21 cellular contexts compared by ENCODE assay signal in the genomic region with DNA sequence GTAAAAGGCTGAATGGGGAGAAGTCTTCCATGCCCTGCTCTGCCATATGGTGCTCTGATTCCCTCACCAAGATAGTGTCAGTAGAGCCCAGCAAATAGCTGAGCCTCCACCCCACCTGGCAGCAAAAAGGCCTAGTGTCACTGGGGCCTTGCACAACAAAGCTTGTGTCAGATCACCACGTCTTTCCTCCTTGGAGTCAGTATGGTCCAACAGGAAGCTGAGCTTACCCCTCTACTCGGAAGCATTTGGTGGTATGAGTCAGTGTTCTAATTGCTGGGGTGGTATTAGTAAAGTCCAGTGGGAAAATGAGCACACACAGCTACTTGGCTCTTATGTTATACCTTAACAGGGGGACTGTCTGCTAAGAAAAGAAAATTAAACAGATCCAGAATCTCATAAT. TPM values are rescaled to one million over a fixed set of nuclear protein-coding genes. Genes with fewer than 3 reads are reported as not detected.
DNase-seq lines count a peak whose midpoint lies in the region; FAIRE-seq and TF ChIP-seq lines count a peak whose summit lies in the region.
"Had no signal": no experiment of that assay in that cellular context is flagged by ENCODE, and none has a peak within 500 bp of the region (broad histone marks: within the 10 kb centered on the region; RNA-seq: fewer than 3 reads in every experiment).

No MANE protein-coding gene starts in this region.

- no peak overlapping the region for H3K27ac ChIP-seq in spleen
- H3K27ac ChIP-seq: brain microvascular endothelial cell, gastroesophageal sphincter, sigmoid colon, thyroid gland had no signal

- TF ChIP-seq POLR2A in spleen (IDR thresholded peaks at IDR 0.05): no peak

- H3K4me1 ChIP-seq in spleen: no peaks in the 10 kb centered on the region
- H3K4me1 ChIP-seq: gastroesophageal sphincter, sigmoid colon, thyroid gland had no signal

- H3K4me3 ChIP-seq in bronchial epithelial cell (ENCODE audit: low read depth, low read length) (no peak overlapping the region), spleen (no peak overlapping the region)
- H3K4me3 ChIP-seq: gastroesophageal sphincter, sigmoid colon, thyroid gland had no signal

- H3K9me3 ChIP-seq in spleen: no peaks in the 10 kb centered on the region
- H3K9me3 ChIP-seq: gastroesophageal sphincter, sigmoid colon, thyroid gland had no signal

- no peaks in the 10 kb centered on the region for H3K36me3 ChIP-seq in bronchial epithelial cell (ENCODE audit: control insufficient read depth, insufficient read depth, low read length)
- H3K36me3 ChIP-seq in spleen: no peaks in the 10 kb centered on the region
- H3K36me3 ChIP-seq: brain microvascular endothelial cell, gastroesophageal sphincter, sigmoid colon, thyroid gland had no signal

- 24 to 56% (median 45%) methylated on average over 2 of the region's 2 CpGs for WGBS in spleen, 5 donors

- intact Hi-C loops in spleen (cut with DNase I; ENCODE audit: low total_unique reads): no loop called here

- TF ChIP-seq CTCF in bronchial epithelial cell (IDR thresholded peaks at IDR 0.05; ENCODE audit: insufficient read depth, low read length, severe bottlenecking) (no peak), spleen (IDR thresholded peaks at IDR 0.05 in 8 of 11, conservative IDR thresholded peaks at IDR 0.05 in 3 of 11) (no peak)

- FAIRE-seq in bronchial epithelial cell (lab: Jason Lieb, UNC): no peak

- peak; percentile 9 for DNase-seq in EH (ENCODE audit: low read depth)
- DNase-seq in M059J (ENCODE audit: low read depth): peak; percentile 43
- DNase-seq in bronchial epithelial cell (ENCODE audit: low read depth): peak; percentile 5
- DNase-seq in islet precursor cell: peak; percentile 52
- DNase-seq in spleen: no peak
- DNase-seq in RPMI8226: no peak
- no peak for DNase-seq in activated CD4-positive, alpha-beta T cell treated with anti-CD3 and anti-CD28 coated beads for 4 hours
- DNase-seq: activated CD4-positive, alpha-beta T cell treated with anti-CD3 and anti-CD28 coated beads, Interleukin-2, amount 50 U/mL, for 4 hours; activated effector memory CD4-positive, alpha-beta T cell treated with anti-CD3 and anti-CD28 coated beads, Interleukin-2, amount 50 U/mL, for 16 hours; brain microvascular endothelial cell; CD8-positive, alpha-beta memory T cell; midbrain; NCI-H1436 treated with DMSO at 0.1 percent for 48 hours; nephron progenitor cell; OCI-M1; sigmoid colon; stimulated activated CD4-positive, alpha-beta T cell treated with anti-CD3 and anti-CD28 coated beads, Interleukin-1b, Interleukin-23, amount 100 ng/mL, for 48 hours; stimulated activated naive CD4-positive, alpha-beta T cell treated with Interleukin-2 at 50 U/mL for 16 hours; T-helper 17 cell; thyroid gland had no signal

- no peaks in the 10 kb centered on the region for H3K27me3 ChIP-seq in bronchial epithelial cell (ENCODE audit: control insufficient read depth, insufficient read depth, low read length)
- H3K27me3 ChIP-seq in spleen (replicated peaks in 1 of 7): peaks cover 0 to 28% (median 0%) of the 10 kb centered on the region in 7 donors
- H3K27me3 ChIP-seq: brain microvascular endothelial cell, sigmoid colon, thyroid gland had no signal

RNA-seq across cellular contexts. Expression of gene RRP15, which starts 18.7 kb away (rescaled TPM):
- total RNA-seq in M059J (2014; rRNA removed; shearing (Covaris generic)): 2.7 and 4.5 TPM in 2 replicates
- 6.1 and 6.8 TPM in 2 replicates for total RNA-seq in bronchial epithelial cell
- total RNA-seq in spleen: 10 to 100 TPM in 5 of 7 donors, 1 to 10 TPM in 2; 3.1 to 22.7 (median 16.1) TPM
- 1 to 10 TPM; 2.2 to 3.3 (median 2.5) TPM for polyA plus RNA-seq in spleen

Comparison
In these comparisons a context has a peak if more than half of its experiments do, and no peak if none do; other contexts are left out.
1. DNase-seq: peak in EH (single experiment), M059J (single experiment), bronchial epithelial cell (single experiment) and islet precursor cell (single experiment); none in spleen (single experiment), RPMI8226 (single experiment) and activated CD4-positive, alpha-beta T cell treated with anti-CD3 and anti-CD28 coated beads for 4 hours (0 of 2).